In the genomic region with DNA sequence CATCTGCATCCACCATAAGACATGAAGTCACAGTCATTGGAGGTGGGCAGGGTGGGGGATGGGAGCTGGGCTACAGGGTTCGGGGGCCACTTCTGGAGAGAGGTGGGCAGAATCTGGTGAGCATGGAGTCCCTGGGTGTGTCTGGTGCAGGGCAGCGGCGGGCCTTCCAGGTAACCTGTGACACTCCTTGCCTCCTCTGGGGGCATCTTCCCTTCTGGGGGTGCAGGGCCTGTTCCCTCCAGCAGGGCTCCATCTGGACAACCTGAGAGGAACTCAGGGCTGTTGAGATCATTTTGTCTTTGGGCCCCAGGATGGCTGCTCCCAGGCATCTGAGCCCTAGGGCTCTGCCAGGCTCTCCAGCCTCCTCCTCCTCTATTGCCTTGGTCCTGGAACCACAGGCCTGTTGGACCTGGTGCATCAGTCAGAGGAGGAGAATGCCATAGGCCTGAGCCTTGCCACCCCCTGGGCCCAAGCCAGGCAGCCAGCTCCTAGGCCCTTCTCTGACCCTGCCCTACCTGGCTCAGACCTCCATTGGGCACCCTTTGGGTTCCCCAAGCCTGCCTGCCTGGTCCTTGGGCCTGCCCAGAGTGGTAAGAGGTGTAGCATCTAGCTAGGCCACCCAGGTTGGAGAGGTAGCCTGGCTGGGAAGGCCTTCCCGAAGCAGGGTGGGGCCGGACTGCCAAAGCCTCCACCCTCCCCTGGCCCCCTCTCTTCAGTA, we compare ENCODE assay signal across 8 cellular contexts. TPM values are rescaled to one million over a fixed set of nuclear protein-coding genes. Genes with fewer than 3 reads are reported as not detected.
DNase-seq lines count a peak whose midpoint lies in the region; FAIRE-seq and TF ChIP-seq lines count a peak whose summit lies in the region.

No MANE protein-coding gene starts in this region.

- WGBS in liver, result 95% methylated on average over 5 of the region's 5 CpGs

- no peak for TF ChIP-seq RAD21 in liver (IDR thresholded peaks at IDR 0.05)

- no peaks in the 10 kb centered on the region for H3K9me3 Mint-ChIP-seq in activated naive CD8-positive, alpha-beta T cell treated with anti-CD3 and anti-CD28 coated beads for 36 hours

- no peaks in the 10 kb centered on the region for H3K36me3 ChIP-seq in liver (ENCODE audit: control insufficient read depth in 4 of 4, insufficient read depth in 3 of 4, low read depth in 1 of 4, low read length in 3 of 4)

- H3K27ac ChIP-seq in liver (ENCODE audit: low read depth in 1 of 2, low read length in 2 of 2), result no peak overlapping the region

- H3K9me3 ChIP-seq in liver (ENCODE audit: control insufficient read depth in 4 of 4, low read length in 3 of 4), result no peaks in the 10 kb centered on the region

- H3K4me3 Mint-ChIP-seq in activated naive CD8-positive, alpha-beta T cell treated with anti-CD3 and anti-CD28 coated beads for 36 hours, result no peak overlapping the region

- peaks cover 3% of the 10 kb centered on the region for H3K27me3 Mint-ChIP-seq in activated naive CD8-positive, alpha-beta T cell treated with anti-CD3 and anti-CD28 coated beads for 36 hours

- no peak overlapping the region for H3K27ac Mint-ChIP-seq in activated naive CD8-positive, alpha-beta T cell treated with anti-CD3 and anti-CD28 coated beads for 36 hours

- H3K27me3 ChIP-seq in liver (ENCODE audit: control insufficient read depth in 4 of 4, insufficient read depth in 4 of 4, low read length in 3 of 4), result no peaks in the 10 kb centered on the region

- DNase-seq in ACHN, result peak; percentile 21
- peak; percentile 70 for DNase-seq in GM12892 (ENCODE audit: insufficient read length)
- peak; percentile 40 for DNase-seq in activated naive CD8-positive, alpha-beta T cell treated with anti-CD3 and anti-CD28 coated beads for 36 hours
- DNase-seq in NCI-H1105 treated with DMSO at 0.1 percent for 48 hours (lab: John Stamatoyannopoulos, UW), result no peak
- no peak for DNase-seq in stimulated activated naive CD4-positive, alpha-beta T cell (lab: John Stamatoyannopoulos, UW)
- DNase-seq in RCC 7860 (ENCODE audit: low spot score), result no peak
- DNase-seq in cortex of kidney (lab: John Stamatoyannopoulos, UW), result no peak

- no peak overlapping the region for H3K9ac ChIP-seq in liver (ENCODE audit: low read depth in 1 of 2, low read length in 2 of 2)

- FAIRE-seq in GM12892 (lab: Jason Lieb, UNC), result no peak
- no peak for FAIRE-seq in RCC 7860 (lab: Jason Lieb, UNC)

- TF ChIP-seq POLR2A in GM12892 (IDR thresholded peaks at IDR 0.05; ENCODE audit: low read depth, low read length), result no peak

- no peak overlapping the region for H3K4me3 ChIP-seq in liver (ENCODE audit: low read depth in 1 of 3, low read length in 3 of 3)

- peaks cover 2% of the 10 kb centered on the region for H3K4me1 Mint-ChIP-seq in activated naive CD8-positive, alpha-beta T cell treated with anti-CD3 and anti-CD28 coated beads for 36 hours

- peaks cover 7 to 47% (median 22%) of the 10 kb centered on the region in 4 donors for H3K4me1 ChIP-seq in liver (ENCODE audit: control insufficient read depth in 4 of 4, insufficient read depth in 4 of 4, low read length in 3 of 4)

- in situ Hi-C loops in ACHN (cut with HindIII; ENCODE audit: low pct_ligation_motif_present, low pct_unique_long_range_greater_than_20kb, low sequenced_read_pairs), result no loop called here

- no peaks in the 10 kb centered on the region for H3K36me3 Mint-ChIP-seq in activated naive CD8-positive, alpha-beta T cell treated with anti-CD3 and anti-CD28 coated beads for 36 hours

- TF ChIP-seq CTCF in liver (IDR thresholded peaks at IDR 0.05; ENCODE audit: low read depth, low read length, missing input control), result peak; percentile 16

TF ChIP-seq in liver, 16 proteins besides CTCF, POLR2A, EP300 and RAD21:
- TF ChIP-seq ZBTB33 (IDR thresholded peaks at IDR 0.05) (no peak), FOXA1 (IDR thresholded peaks at IDR 0.05) (no peak), RXRA (IDR thresholded peaks at IDR 0.05) (no peak), REST (IDR thresholded peaks at IDR 0.05) (no peak), JUND (IDR thresholded peaks at IDR 0.05) (no peak), YY1 (IDR thresholded peaks at IDR 0.05) (no peak), HNF4A (conservative IDR thresholded peaks at IDR 0.05) (no peak), NR2F2 (IDR thresholded peaks at IDR 0.05) (no peak), HNF4G (IDR thresholded peaks at IDR 0.05) (no peak), SP1 (IDR thresholded peaks at IDR 0.05) (no peak), EGR1 (IDR thresholded peaks at IDR 0.05; ENCODE audit: low read depth in 2 of 2) (no peak), GABPA (IDR thresholded peaks at IDR 0.05 in 1 of 2, conservative IDR thresholded peaks at IDR 0.05 in 1 of 2) (no peak), TAF1 (conservative IDR thresholded peaks at IDR 0.05) (no peak)
- TF ChIP-seq, protein P1, sequence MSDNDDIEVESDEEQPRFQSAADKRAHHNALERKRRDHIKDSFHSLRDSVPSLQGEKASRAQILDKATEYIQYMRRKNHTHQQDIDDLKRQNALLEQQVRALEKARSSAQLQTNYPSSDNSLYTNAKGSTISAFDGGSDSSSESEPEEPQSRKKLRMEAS (IDR thresholded peaks at IDR 0.05), result no peak

RNA-seq across cellular contexts. Expression of gene LYL1, which starts 13.4 kb away (rescaled TPM):
- 1.2 TPM for polyA plus RNA-seq in GM12892 (2012; ENCODE audit: missing spikeins)
- 1 to 10 TPM; 2.6 to 2.9 TPM for total RNA-seq in activated naive CD8-positive, alpha-beta T cell treated with anti-CD3 and anti-CD28 coated beads for 36 hours
- total RNA-seq in liver, result 10 to 100 TPM in 1 of 2 donors, 1 to 10 TPM in 1; 2.0 to 69.7 TPM
- polyA plus RNA-seq in liver, result 1 to 10 TPM in 1 of 2 donors, under 1 TPM in 1; 0.35 to 2.6 TPM

RNA-seq across cellular contexts. Expression of gene TRMT1, which starts 27.2 kb away (rescaled TPM):
- 39.1 TPM for polyA plus RNA-seq in GM12892 (2012; ENCODE audit: missing spikeins)
- 100 to 1,000 TPM; 114 TPM for total RNA-seq in activated naive CD8-positive, alpha-beta T cell treated with anti-CD3 and anti-CD28 coated beads for 36 hours
- 10 to 100 TPM in 1 of 2 donors, 1 to 10 TPM in 1; 8.3 to 15.6 TPM for total RNA-seq in liver
- 10 to 100 TPM in 1 of 2 donors, 1 to 10 TPM in 1; 9.8 to 13.7 TPM for polyA plus RNA-seq in liver

RNA-seq across cellular contexts. Expression of gene NACC1, which starts 28.8 kb away (rescaled TPM):
- 8.5 TPM for polyA plus RNA-seq in GM12892 (2012; ENCODE audit: missing spikeins)
- 10 to 100 TPM; 81.2 to 83.8 TPM for total RNA-seq in activated naive CD8-positive, alpha-beta T cell treated with anti-CD3 and anti-CD28 coated beads for 36 hours
- total RNA-seq in liver, result 10 to 100 TPM; 16.7 to 18.7 TPM
- 10 to 100 TPM in 1 of 2 donors, under 1 TPM in 1; 0.86 to 24.7 TPM for polyA plus RNA-seq in liver

Comparison
In these comparisons a context has a peak if more than half of its experiments do, and no peak if none do; other contexts are left out.
1. DNase-seq: peak in ACHN (single experiment), GM12892 (single experiment) and activated naive CD8-positive, alpha-beta T cell treated with anti-CD3 and anti-CD28 coated beads for 36 hours (single experiment); none in NCI-H1105 treated with DMSO at 0.1 percent for 48 hours (single experiment), stimulated activated naive CD4-positive, alpha-beta T cell (0 of 6), RCC 7860 (single experiment) and cortex of kidney (single experiment).
2. RNA of gene TRMT1, which starts 27.2 kb away (total RNA-seq): 114 TPM in activated naive CD8-positive, alpha-beta T cell treated with anti-CD3 and anti-CD28 coated beads for 36 hours; 8.3 to 15.6 TPM in liver; every median in the first group is over 4 times any median in the second.
3. RNA of gene NACC1, which starts 28.8 kb away (total RNA-seq): 81.2 to 83.8 TPM in activated naive CD8-positive, alpha-beta T cell treated with anti-CD3 and anti-CD28 coated beads for 36 hours; 16.7 to 18.7 TPM in liver; every median in the first group is over 4 times any median in the second.